ENCODE assay signal across 11 cellular contexts in the genomic region with DNA sequence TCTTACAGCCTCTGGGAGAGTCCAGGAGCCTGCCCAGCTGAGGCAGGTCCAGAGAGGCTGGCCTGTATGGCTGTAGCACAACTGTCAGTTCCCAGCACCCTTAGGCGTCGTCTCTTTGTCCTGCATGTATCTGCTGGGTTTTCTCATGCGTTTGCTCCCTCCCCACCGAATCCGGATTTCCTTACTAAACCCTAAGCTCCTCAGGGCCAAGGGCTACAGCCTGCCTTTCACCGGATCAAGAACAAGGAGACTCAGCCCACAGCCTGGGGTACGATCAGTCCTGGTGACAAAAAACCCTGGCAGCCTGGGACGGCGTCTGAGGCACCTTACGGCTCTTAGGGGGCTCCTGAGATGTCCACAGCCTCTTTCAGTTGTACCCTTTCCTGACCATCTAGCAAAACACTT. TPM values are rescaled to one million over a fixed set of nuclear protein-coding genes. Genes with fewer than 3 reads are reported as not detected.
DNase-seq lines count a peak whose midpoint lies in the region; ATAC-seq and TF ChIP-seq lines count a peak whose summit lies in the region.
"Had no signal": no experiment of that assay in that cellular context is flagged by ENCODE, and none has a peak within 500 bp of the region (broad histone marks: within the 10 kb centered on the region; RNA-seq: fewer than 3 reads in every experiment).

No MANE protein-coding gene starts in this region.

- no peak overlapping the region for H2AFZ ChIP-seq in trophoblast cell (ENCODE audit: insufficient read depth, low read length, poor library complexity)

- H3K79me2 ChIP-seq in trophoblast cell (ENCODE audit: control insufficient read depth, insufficient read depth, low read length, poor library complexity), result peaks cover 9% of the 10 kb centered on the region

- TF ChIP-seq CTCF in heart right ventricle (IDR thresholded peaks at IDR 0.05) (no peak), esophagus muscularis mucosa (IDR thresholded peaks at IDR 0.05) (no peak)

- H3K4ac ChIP-seq in trophoblast cell (ENCODE audit: low read depth, low read length), result peak overlapping the region; percentile 50

- peak overlapping the region; percentile 24 for H4K12ac ChIP-seq in trophoblast cell (ENCODE audit: low read depth, low read length)

- H3K14ac ChIP-seq in trophoblast cell (ENCODE audit: low read length), result peak overlapping the region; percentile 77

- H2AK5ac ChIP-seq in trophoblast cell (ENCODE audit: low read length), result peak overlapping the region; percentile 81

- TF ChIP-seq POLR2A in esophagus muscularis mucosa (IDR thresholded peaks at IDR 0.05; ENCODE audit: low read depth), result no peak

- intact Hi-C loops in heart right ventricle (cut with DNase I), result loop anchor here in 2 of 10 donors (5.0 to 10.0 kb wide), 3 partner anchors 108 to 338 kb away; partner anchors contain the start of gene MNT (in 1 of the 2)
- intact Hi-C loops in cardiac septum (cut with DNase I), result no loop called here
- intact Hi-C loops in esophagus muscularis mucosa (cut with DNase I), result no loop called here

- H4K8ac ChIP-seq in trophoblast cell (ENCODE audit: low read depth, low read length), result peak overlapping the region; percentile 57

- H3K36me3 ChIP-seq in heart right ventricle, result peaks cover 0 to 79% (median 9%) of the 10 kb centered on the region in 9 donors
- peaks cover 0 to 48% (median 29%) of the 10 kb centered on the region in 4 donors for H3K36me3 ChIP-seq in esophagus muscularis mucosa
- H3K36me3 ChIP-seq in trophoblast cell (ENCODE audit: control insufficient read depth in 1 of 2, insufficient read depth in 2 of 2, low read length in 2 of 2), result peaks cover 16 to 26% of the 10 kb centered on the region in 2 experiments
- H3K36me3 ChIP-seq in urinary bladder (ENCODE audit: insufficient read depth), result no peaks in the 10 kb centered on the region

- H3K4me1 ChIP-seq in heart right ventricle, result peaks cover 43 to 98% (median 87%) of the 10 kb centered on the region in 9 donors
- peaks cover 80 to 91% (median 88%) of the 10 kb centered on the region in 4 donors for H3K4me1 ChIP-seq in esophagus muscularis mucosa
- H3K4me1 ChIP-seq in trophoblast cell (ENCODE audit: control insufficient read depth in 1 of 2, insufficient read depth in 2 of 2, low read length in 2 of 2), result peaks cover 53 to 66% of the 10 kb centered on the region in 2 experiments
- H3K4me1 ChIP-seq in urinary bladder (ENCODE audit: insufficient read depth), result no peaks in the 10 kb centered on the region

- peak overlapping the region; percentile 90 for H2BK5ac ChIP-seq in trophoblast cell (ENCODE audit: low read depth, low read length, poor library complexity)

- ATAC-seq in heart right ventricle (peak in 2 of 8 donors; percentile 4), esophagus mucosa (no peak)

- peaks cover 30% of the 10 kb centered on the region for H3K79me1 ChIP-seq in trophoblast cell (ENCODE audit: low read length)

- H3K27me3 ChIP-seq in heart right ventricle (no peaks in the 10 kb centered on the region), esophagus muscularis mucosa (no peaks in the 10 kb centered on the region), trophoblast cell (ENCODE audit: insufficient read depth, low read length) (no peaks in the 10 kb centered on the region)
- H3K27me3 ChIP-seq: neutrophil had no signal

- peak overlapping the region; percentile 66 for H3K18ac ChIP-seq in trophoblast cell (ENCODE audit: low read length)

- TF ChIP-seq EP300 in esophagus muscularis mucosa (IDR thresholded peaks at IDR 0.05), result no peak

- no peak overlapping the region for H3K23ac ChIP-seq in trophoblast cell (ENCODE audit: low read length)

- peak overlapping the region; percentile 24 for H3K4me2 ChIP-seq in trophoblast cell (ENCODE audit: low read length)
- H3K4me2 ChIP-seq: KMS-11 had no signal

- no peaks in the 10 kb centered on the region for H3K9me3 ChIP-seq in heart right ventricle
- H3K9me3 ChIP-seq in esophagus muscularis mucosa, result no peaks in the 10 kb centered on the region
- H3K9me3 ChIP-seq in trophoblast cell (ENCODE audit: insufficient read depth, low read depth, low read length), result no peaks in the 10 kb centered on the region
- H3K9me3 ChIP-seq: neutrophil had no signal

- no peak overlapping the region for H3K4me3 ChIP-seq in heart right ventricle
- no peak overlapping the region for H3K4me3 ChIP-seq in esophagus muscularis mucosa
- no peak overlapping the region for H3K4me3 ChIP-seq in trophoblast cell (ENCODE audit: low read depth, low read length)
- no peak overlapping the region for H3K4me3 ChIP-seq in urinary bladder (ENCODE audit: low read depth, low read length)

- peak overlapping the region; percentile 73 for H2BK120ac ChIP-seq in trophoblast cell (ENCODE audit: insufficient read depth, low read length, poor library complexity)

- no peak overlapping the region for H3K9ac ChIP-seq in trophoblast cell (ENCODE audit: low read length)
- H3K9ac ChIP-seq: KMS-11 had no signal

- peak overlapping the region; percentile 59 to 97 (median 89) for H3K27ac ChIP-seq in heart right ventricle
- peak overlapping the region; percentile 90 to 97 (median 92) for H3K27ac ChIP-seq in esophagus muscularis mucosa (replicated peaks in 1 of 4)
- H3K27ac ChIP-seq in trophoblast cell (ENCODE audit: low read depth, low read length), result peak overlapping the region; percentile 74
- peak overlapping the region; percentile 70 for H3K27ac ChIP-seq in urinary bladder (ENCODE audit: low read depth)
- H3K27ac ChIP-seq: KMS-11, neutrophil had no signal

- no peak for DNase-seq in heart right ventricle
- DNase-seq in cardiac septum (ENCODE audit: low spot score), result no peak
- DNase-seq in esophagus muscularis mucosa (ENCODE audit: extremely low spot score), result no peak
- no peak for DNase-seq in trophoblast cell
- no peak for DNase-seq in activated gamma-delta T cell (lab: John Stamatoyannopoulos, UW)
- DNase-seq in HUDEP-2 (lab: John Stamatoyannopoulos, UW; ENCODE audit: unreplicated experiment in 76 of 76), result no peak
- DNase-seq: endodermal cell had no signal

- H2BK12ac ChIP-seq in trophoblast cell (ENCODE audit: low read length), result peak overlapping the region; percentile 81

- H4K91ac ChIP-seq in trophoblast cell (ENCODE audit: low read depth, low read length), result peak overlapping the region; percentile 89

- 41 to 55% methylated on average over 10 of the region's 10 CpGs for WGBS in heart right ventricle, 2 donors
- WGBS in esophagus muscularis mucosa, result 54% methylated on average over 10 of the region's 10 CpGs
- WGBS in trophoblast cell (ENCODE audit: extremely low coverage, insufficient coverage, insufficient read length), result no CpG with 5 or more reads among the region's 10 CpGs
- whole genome bisulfite sequencing in urinary bladder, result 51% methylated on average over 10 of the region's 10 CpGs

RNA-seq across cellular contexts. Expression of gene HIC1, which starts 12.1 kb away (rescaled TPM):
- total RNA-seq in heart right ventricle, result 10 to 100 TPM in 7 of 10 donors, 1 to 10 TPM in 3; 3.5 to 37.5 (median 12.1) TPM
- polyA plus RNA-seq in heart right ventricle, result 10 to 100 TPM in 1 of 2 donors, 1 to 10 TPM in 1; 8.3 to 14.3 TPM
- 15.0 TPM for total RNA-seq in cardiac septum
- 10 to 100 TPM; 48.6 to 86.4 (median 54.9) TPM for total RNA-seq in esophagus muscularis mucosa
- 1.4 and 1.7 TPM in 2 replicates for polyA plus RNA-seq in trophoblast cell (2013)
- total RNA-seq in urinary bladder, result 31.4 TPM
- 19.2 TPM for polyA plus RNA-seq in urinary bladder
- 2.3 TPM for total RNA-seq in esophagus mucosa

RNA-seq across cellular contexts. Expression of gene OVCA2, which starts 25.2 kb away (rescaled TPM):
- total RNA-seq in heart right ventricle (10 to 100 TPM; 15.3 to 25.4 (median 17.6) TPM), cardiac septum (19.8 TPM), esophagus muscularis mucosa (10 to 100 TPM; 34.9 to 38.9 (median 38.0) TPM), urinary bladder (9.5 TPM), esophagus mucosa (32.3 TPM)
- polyA plus RNA-seq in heart right ventricle (10 to 100 TPM; 43.3 to 47.5 TPM), urinary bladder (40.1 TPM)
- 40.2 and 44.9 TPM in 2 replicates for polyA plus RNA-seq in trophoblast cell (2013)

RNA-seq across cellular contexts. Expression of gene DPH1, which starts 37.1 kb away (rescaled TPM):
- total RNA-seq in heart right ventricle (10 to 100 TPM; 22.8 to 40.0 (median 25.9) TPM), cardiac septum (28.8 TPM), esophagus muscularis mucosa (10 to 100 TPM; 27.4 to 41.8 (median 38.3) TPM), urinary bladder (17.4 TPM), esophagus mucosa (29.1 TPM)
- polyA plus RNA-seq in heart right ventricle (10 to 100 TPM; 19.0 to 28.9 TPM), urinary bladder (36.5 TPM)
- polyA plus RNA-seq in trophoblast cell (2013), result 15.0 and 15.8 TPM in 2 replicates

RNA-seq across cellular contexts. Expression of gene RTN4RL1, which starts 41.9 kb away (rescaled TPM):
- total RNA-seq in heart right ventricle (1 to 10 TPM in 9 of 10 donors, under 1 TPM in 1; 0.81 to 6.3 (median 2.5) TPM), cardiac septum (0.32 TPM), esophagus muscularis mucosa (under 1 TPM; 0.50 to 0.86 (median 0.67) TPM), urinary bladder (1.3 TPM), esophagus mucosa (1.2 TPM)
- polyA plus RNA-seq in heart right ventricle (1 to 10 TPM; 3.0 to 3.1 TPM), urinary bladder (4.5 TPM)
- polyA plus RNA-seq in trophoblast cell (2013), result 0.55 and 0.57 TPM in 2 replicates
